Comparison of ENCODE assay signal across 36 cellular contexts in genomic region chr12:9104087-9104486, GRCh38. TPM values are rescaled to one million over a fixed set of nuclear protein-coding genes. Genes with fewer than 3 reads are reported as not detected.
"Had no signal": no experiment of that assay in that cellular context is flagged by ENCODE, and none has a peak within 500 bp of the region (broad histone marks: within the 10 kb centered on the region; RNA-seq: fewer than 3 reads in every experiment).

No MANE protein-coding gene starts in this region.

- DNase-seq: Karpas-422, Kasumi-1, KG1, MG63, MM.1S, NCI-H1048, NCI-H1092, NCI-H1092 treated with DMSO at 0.1 percent for 48 hours, NCI-H1105, NCI-H1105 treated with DMSO at 0.1 percent for 48 hours, NCI-H1417, NCI-H1417 treated with DMSO at 0.1 percent for 48 hours, NCI-H1436, NCI-H1436 treated with DMSO at 0.1 percent for 48 hours, NCI-H146, NCI-H1694, NCI-H1694 treated with DMSO at 0.1 percent for 48 hours, NCI-H187, NCI-H187 treated with DMSO at 0.1 percent for 48 hours, NCI-H1930, NCI-H2029, NCI-H2029 treated with DMSO at 0.1 percent for 48 hours, NCI-H2081, NCI-H2081 treated with DMSO at 0.1 percent for 48 hours, NCI-H2107, NCI-H2171, NCI-H2171 treated with DMSO at 0.1 percent for 48 hours, NCI-H2227 treated with DMSO at 0.1 percent for 48 hours, NCI-H226, NCI-H345, NCI-H446, NCI-H446 treated with DMSO at 0.1 percent for 48 hours, NCI-H510A had no signal

- H3K36me3 ChIP-seq: MG63 had no signal

- H3K9me3 ChIP-seq: MG63 had no signal

- H3K4me3 ChIP-seq: MG63 had no signal

- H3K9ac ChIP-seq: KMS-11 had no signal

- H3K4me2 ChIP-seq: KMS-11 had no signal

- H3K27me3 ChIP-seq: MG63 had no signal

- H3K27ac ChIP-seq: KMS-11 had no signal

RNA-seq across cellular contexts. Expression of gene A2M, which starts 11.6 kb away (rescaled TPM):
- total RNA-seq: MCF 10A, NCI-H460 had no signal
